ENCODE assay signal across 25 cellular contexts in genomic region chr1:191495040-191495439, GRCh38.
"Had no signal": no experiment of that assay in that cellular context is flagged by ENCODE, and none has a peak within 500 bp of the region (broad histone marks: within the 10 kb centered on the region; RNA-seq: fewer than 3 reads in every experiment).

No MANE protein-coding gene starts in this region.

- H3K27me3 Mint-ChIP-seq: IgD-negative memory B cell, T-cell had no signal

- ATAC-seq: Panc1, Right ventricle myocardium inferior, SK-N-SH treated with all-trans-retinoic acid at 6 μM for 48 hours, T-cell had no signal

- H3K36me3 ChIP-seq: MG63, SJCRH30 had no signal

- H3K4me3 ChIP-seq: MG63, SJCRH30 had no signal

- H3K9me3 ChIP-seq: MG63, SJCRH30 had no signal

- DNase-seq: KBM-7, MG63, NCI-H1092, NCI-H1105 treated with DMSO at 0.1 percent for 48 hours, NCI-H1417 treated with DMSO at 0.1 percent for 48 hours, NCI-H146, NCI-H1694 treated with DMSO at 0.1 percent for 48 hours, NCI-H1930, NCI-H2081, NCI-H2107, NCI-H2227 treated with DMSO at 0.1 percent for 48 hours, NCI-H446, NCI-H510A, NCI-H524 treated with DMSO at 0.1 percent for 48 hours, NCI-H69, NCI-H774, SHP77 treated with DMSO at 0.1 percent for 48 hours, SJCRH30, T-cell had no signal

- H3K27ac Mint-ChIP-seq: IgD-negative memory B cell; T-cell; T-helper 1 cell treated with Interleukin-12 subunit alpha and Interleukin-12 subunit beta and Interleukin-4 antibody, amounts not matched to agents 30 μg/mL and 1 μg/mL, for 36 hours had no signal

- H3K4me1 ChIP-seq: SJCRH30 had no signal

- H3K4me1 Mint-ChIP-seq: IgD-negative memory B cell, T-cell had no signal

- H3K27ac ChIP-seq: HL-60, SJCRH30 had no signal

- H3K27me3 ChIP-seq: MG63, SJCRH30 had no signal

- H3K36me3 Mint-ChIP-seq: IgD-negative memory B cell, T-cell had no signal

- H3K4me3 Mint-ChIP-seq: IgD-negative memory B cell; T-cell; T-helper 1 cell treated with Interleukin-12 subunit alpha and Interleukin-12 subunit beta and Interleukin-4 antibody, amounts not matched to agents 30 μg/mL and 1 μg/mL, for 36 hours had no signal
